ENCODE assay signal across 1 cellular context in the genomic region with DNA sequence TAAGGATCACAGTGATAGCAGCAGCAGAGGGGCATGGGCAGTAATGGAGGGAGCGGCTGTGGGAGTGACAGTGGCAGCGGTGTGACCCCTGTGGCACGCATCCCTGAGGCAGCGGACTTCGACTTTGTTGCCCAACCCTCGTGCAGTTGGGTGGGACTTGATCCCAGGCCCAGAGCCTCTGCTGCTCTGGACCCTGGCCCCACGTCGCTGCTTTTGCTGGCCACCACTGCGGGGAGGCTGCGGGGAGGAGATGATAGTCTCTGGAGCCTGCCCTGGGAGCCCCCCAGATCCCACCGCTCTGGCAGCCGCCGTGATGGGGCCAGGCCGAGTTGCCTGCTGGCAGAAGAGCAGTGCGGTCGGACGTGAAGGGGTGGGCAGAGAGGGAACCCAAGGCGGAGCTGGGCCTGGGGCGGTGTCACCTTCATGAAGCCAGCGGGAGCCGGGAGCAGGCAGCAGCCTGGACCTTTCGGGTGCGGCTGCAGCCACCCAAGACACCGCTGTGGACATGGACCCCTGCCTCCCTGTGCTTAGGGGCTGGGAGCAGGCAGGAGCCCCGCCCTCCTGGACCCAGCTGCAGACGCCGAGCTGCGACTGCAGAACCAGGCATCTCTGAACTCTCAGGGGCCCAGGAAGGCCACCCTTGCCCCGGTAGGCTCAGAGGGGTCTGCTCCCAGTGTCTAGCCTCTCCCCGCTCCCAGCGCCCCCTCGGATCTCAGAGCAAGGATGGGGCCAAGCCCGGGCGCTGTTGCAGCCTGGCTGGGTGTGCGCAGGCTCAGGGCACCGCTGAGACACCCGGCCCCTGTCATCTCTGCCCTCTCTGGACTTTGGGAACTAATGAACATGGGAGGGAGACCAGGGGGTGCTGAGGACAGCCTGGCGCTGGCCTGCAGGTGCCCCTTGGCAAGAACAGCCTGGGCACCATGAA.
TF ChIP-seq lines count a peak whose summit lies in the region.

No MANE protein-coding gene starts in this region.

TF ChIP-seq in WTC11, 78 proteins besides CTCF, POLR2A, EP300 and RAD21 (continued from another document):
- TF ChIP-seq, protein P1, sequence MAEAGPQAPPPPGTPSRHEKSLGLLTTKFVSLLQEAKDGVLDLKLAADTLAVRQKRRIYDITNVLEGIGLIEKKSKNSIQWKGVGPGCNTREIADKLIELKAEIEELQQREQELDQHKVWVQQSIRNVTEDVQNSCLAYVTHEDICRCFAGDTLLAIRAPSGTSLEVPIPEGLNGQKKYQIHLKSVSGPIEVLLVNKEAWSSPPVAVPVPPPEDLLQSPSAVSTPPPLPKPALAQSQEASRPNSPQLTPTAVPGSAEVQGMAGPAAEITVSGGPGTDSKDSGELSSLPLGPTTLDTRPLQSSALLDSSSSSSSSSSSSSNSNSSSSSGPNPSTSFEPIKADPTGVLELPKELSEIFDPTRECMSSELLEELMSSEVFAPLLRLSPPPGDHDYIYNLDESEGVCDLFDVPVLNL (CRISPR knock-in tag; IDR thresholded peaks at IDR 0.05; ENCODE audit: borderline replicate concordance, low read depth), result no peak
